11 cellular contexts compared by ENCODE assay signal in the genomic region with DNA sequence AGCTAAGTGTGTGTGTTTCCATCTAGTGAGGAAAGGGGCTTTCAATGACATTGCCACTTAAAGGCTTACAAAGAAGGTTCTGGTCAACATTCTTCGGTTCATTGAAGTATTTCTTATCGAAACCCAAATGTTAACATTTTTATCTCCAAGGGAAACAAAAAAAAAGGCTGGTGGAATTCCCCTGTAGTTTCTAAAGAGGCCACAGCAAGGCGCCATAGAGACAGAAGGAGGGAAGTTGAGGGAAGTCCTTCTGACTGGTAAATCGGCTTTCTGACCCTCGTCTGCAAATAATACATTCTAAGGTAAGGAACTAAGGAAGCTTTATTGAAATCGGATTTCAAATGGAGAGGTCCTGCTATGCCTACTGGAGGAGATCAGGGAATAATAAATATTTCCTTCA. TPM values are rescaled to one million over a fixed set of nuclear protein-coding genes. Genes with fewer than 3 reads are reported as not detected.
DNase-seq lines count a peak whose midpoint lies in the region; ATAC-seq, FAIRE-seq and TF ChIP-seq lines count a peak whose summit lies in the region.
"Had no signal": no experiment of that assay in that cellular context is flagged by ENCODE, and none has a peak within 500 bp of the region (broad histone marks: within the 10 kb centered on the region; RNA-seq: fewer than 3 reads in every experiment).

No MANE protein-coding gene starts in this region.

- no peak overlapping the region for H3K4me3 ChIP-seq in AG04450 (ENCODE audit: low read depth, low read length)
- no peak overlapping the region for H3K4me3 ChIP-seq in Panc1 (ENCODE audit: low read depth in 2 of 2, low read length in 2 of 2)

- CTCF ChIA-PET in AG04450 (lab: Charles Lee) (no interaction called here), Panc1 (lab: Charles Lee) (interaction anchor here (0.7 kb wide), 1 partner anchor 137 kb away, joined by 3 read pairs; no protein-coding TSS in a partner anchor)

- ATAC-seq in Panc1 (no peak), GM21360 (IDR thresholded peaks at IDR 0.05; ENCODE audit: unreplicated experiment) (no peak), GM18909 (IDR thresholded peaks at IDR 0.05; ENCODE audit: poor library complexity, unreplicated experiment) (no peak)

- TF ChIP-seq POLR2A in H54 (IDR thresholded peaks at IDR 0.05; ENCODE audit: low read depth, low read length): no peak

- H3K9me3 ChIP-seq in AG04450 (ENCODE audit: control insufficient read depth, insufficient read depth, low read length) (peaks cover 39% of the 10 kb centered on the region), Panc1 (ENCODE audit: control insufficient read depth, insufficient read depth, low read depth, low read length) (no peaks in the 10 kb centered on the region)

- in situ Hi-C loops in Panc1 (cut with HindIII; ENCODE audit: low pct_unique_long_range_greater_than_20kb, low sequenced_read_pairs): no loop called here

- intact Hi-C loops in Panc1 (cut with micrococcal nuclease; ENCODE audit: unreplicated experiment): no loop called here

- no peaks in the 10 kb centered on the region for H3K4me1 ChIP-seq in Panc1 (ENCODE audit: control insufficient read depth, insufficient read depth, low read length)

- TF ChIP-seq CTCF in AG04450 (IDR thresholded peaks at IDR 0.05; ENCODE audit: low read depth, low read length) (0 out of 2 replicates have a peak, but pooled peaks have one; percentile 16), Panc1 (IDR thresholded peaks at IDR 0.05) (peak; percentile 38; the same call in 1 of the 2 replicates)

- DNase-seq in AG04450 (ENCODE audit: low read depth, low spot score): no peak
- peak; percentile 26 for DNase-seq in H54 (ENCODE audit: insufficient read length, low spot score)
- DNase-seq in Panc1 (ENCODE audit: low read depth, low spot score): no peak
- peak; percentile 38 for DNase-seq in iPS-NIHi7 (ENCODE audit: extremely low spot score)
- no peak for DNase-seq in activated T-cell treated with anti-CD3 and anti-CD28 coated beads for 4 hours
- DNase-seq in NCI-H524 treated with DMSO at 0.1 percent for 48 hours (lab: John Stamatoyannopoulos, UW): no peak
- DNase-seq: cortex of kidney, NCI-H2107 had no signal

- POLR2A ChIA-PET in AG04450 (lab: Yijun Ruan, JAX): no interaction called here
- POLR2A ChIA-PET in Panc1 (lab: Charles Lee): no interaction called here

- H3K36me3 ChIP-seq in Panc1 (ENCODE audit: control insufficient read depth, insufficient read depth, low read length): no peaks in the 10 kb centered on the region

- no TSS peak for BruUV-seq in Panc1 (replicated peaks; lab: Mats Ljungman, UMichigan)

- no peaks in the 10 kb centered on the region for H3K27me3 ChIP-seq in AG04450 (ENCODE audit: control insufficient read depth, insufficient read depth, low read length)
- H3K27me3 ChIP-seq in Panc1 (ENCODE audit: control insufficient read depth, insufficient read depth, low read length): no peaks in the 10 kb centered on the region

- FAIRE-seq in H54 (lab: Jason Lieb, UNC): no peak

- no peak overlapping the region for H3K27ac ChIP-seq in AG04450 (ENCODE audit: low read depth, low read length)
- H3K27ac ChIP-seq in Panc1 (ENCODE audit: low read length): no peak overlapping the region

RNA-seq across cellular contexts. Expression of gene ZFP42, which starts 1.7 kb away (rescaled TPM):
- 0.05 and 0.07 TPM in 2 replicates for polyA plus RNA-seq in AG04450 (2011; rRNA removed)
- 0.09 and 0.17 TPM in 2 replicates for polyA minus RNA-seq in AG04450 (2011; rRNA and poly(A)+ RNA removed)
- 0.05 TPM for total RNA-seq in Panc1 (2021; ENCODE audit: unreplicated experiment)
- polyA plus RNA-seq in Panc1 (2012; ENCODE audit: insufficient read length): not detected
- total RNA-seq: mesenteric fat pad had no signal

Comparison
In these comparisons a context has a peak if more than half of its experiments do, and no peak if none do; other contexts are left out.
1. DNase-seq: peak in H54 (single experiment) and iPS-NIHi7 (single experiment); none in AG04450 (single experiment), Panc1 (single experiment), activated T-cell treated with anti-CD3 and anti-CD28 coated beads for 4 hours (single experiment) and NCI-H524 treated with DMSO at 0.1 percent for 48 hours (single experiment).